In genomic region chr7:99409192-99409572, GRCh38 we compare ENCODE assay signal across 1 cellular context.
TF ChIP-seq lines count a peak whose summit lies in the region.

No MANE protein-coding gene starts in this region.

TF ChIP-seq in endothelial cell of umbilical vein, 7 proteins besides CTCF, POLR2A, EP300 and RAD21:
- TF ChIP-seq POLR2AphosphoS5 (IDR thresholded peaks at IDR 0.05; ENCODE audit: insufficient read depth, low read depth, low read length): no peak
- TF ChIP-seq MYC (IDR thresholded peaks at IDR 0.05; ENCODE audit: low read depth, low read length): no peak
- no peak for TF ChIP-seq MAX (IDR thresholded peaks at IDR 0.05; ENCODE audit: insufficient read depth, insufficient read length)
- no peak for TF ChIP-seq JUN (IDR thresholded peaks at IDR 0.05; ENCODE audit: borderline replicate concordance, insufficient read depth, insufficient read length, low read depth)
- TF ChIP-seq EZH2 (IDR thresholded peaks at IDR 0.05; ENCODE audit: borderline replicate concordance, low read depth, low read length, severe bottlenecking): no peak
- TF ChIP-seq GATA2 (IDR thresholded peaks at IDR 0.05; ENCODE audit: insufficient read depth, insufficient read length, low read depth, low read length): no peak
- no peak for TF ChIP-seq FOS (IDR thresholded peaks at IDR 0.05; ENCODE audit: borderline replicate concordance, insufficient read depth, low read length)
TF ChIP-seq in endothelial cell of umbilical vein: peak in this region for 0.
